In genomic region chr18:839224-840079, GRCh38 we compare ENCODE assay signal across 8 cellular contexts. TPM values are rescaled to one million over a fixed set of nuclear protein-coding genes. Genes with fewer than 3 reads are reported as not detected.
A peak's percentile ranks its signal among the peaks of the same experiment; 100 is the strongest.
DNase-seq lines count a peak whose midpoint lies in the region; ATAC-seq and TF ChIP-seq lines count a peak whose summit lies in the region.

No MANE protein-coding gene starts in this region.

- in situ Hi-C loops in ACHN (cut with HindIII; ENCODE audit: low pct_ligation_motif_present, low pct_unique_long_range_greater_than_20kb, low sequenced_read_pairs) (loop anchor here (25.0 kb wide), 1 partner anchor 102 kb away; no protein-coding TSS in a partner anchor), astrocyte of the cerebellum (cut with HindIII; ENCODE audit: low sequenced_read_pairs) (no loop called here)

- H3K4me1 ChIP-seq in spleen: peaks cover 0 to 31% (median 8%) of the 10 kb centered on the region in 6 donors

- TF ChIP-seq CTCF in astrocyte of the cerebellum (IDR thresholded peaks at IDR 0.05; ENCODE audit: low read depth, low read length, missing control alignments) (peak; percentile 99), spleen (IDR thresholded peaks at IDR 0.05 in 8 of 11, conservative IDR thresholded peaks at IDR 0.05 in 3 of 11) (peak; percentile 78 to 98 (median 96))

- H3K36me3 ChIP-seq in spleen: no peaks in the 10 kb centered on the region

- peak overlapping the region; percentile 16 to 89 (median 80) for H3K27ac ChIP-seq in spleen

- H3K27me3 ChIP-seq in spleen (replicated peaks in 1 of 7): peaks cover 0 to 20% (median 0%) of the 10 kb centered on the region in 7 donors

- intact Hi-C loops in spleen (cut with DNase I; ENCODE audit: low total_unique reads): loop anchor here (2.0 kb wide), 1 partner anchor 95 kb away; no protein-coding TSS in a partner anchor

- TF ChIP-seq POLR2A in spleen (IDR thresholded peaks at IDR 0.05): no peak

- H3K4me3 ChIP-seq in astrocyte of the cerebellum (ENCODE audit: low read depth, low read length) (no peak overlapping the region), spleen (no peak overlapping the region)

- peak; percentile 99 for ATAC-seq in GM18511 (IDR thresholded peaks at IDR 0.05; ENCODE audit: unreplicated experiment)
- peak; percentile 97 for ATAC-seq in HG02973 (IDR thresholded peaks at IDR 0.05; ENCODE audit: unreplicated experiment)

- WGBS in spleen, 5 donors: 16 to 23% (median 20%) methylated on average over 14 of the region's 14 CpGs

- DNase-seq in ACHN: peak; percentile 74
- DNase-seq in NCI-H2029 (lab: John Stamatoyannopoulos, UW): peak; percentile 44
- DNase-seq in T1000 (lab: John Stamatoyannopoulos, UW): peak; percentile 37
- DNase-seq in astrocyte of the cerebellum (ENCODE audit: low read depth): peak; percentile 60
- DNase-seq in iPS DF 19.7 (ENCODE audit: low read depth, low spot score): peak; percentile 63
- peak; percentile 94 for DNase-seq in spleen

- H3K9me3 ChIP-seq in spleen: no peaks in the 10 kb centered on the region

RNA-seq across cellular contexts. Expression of gene YES1, which starts 27.4 kb away (rescaled TPM):
- 100 to 1,000 TPM in 2 of 7 donors, 10 to 100 TPM in 5; 52.1 to 128 (median 97.1) TPM for total RNA-seq in spleen
- polyA plus RNA-seq in spleen: 10 to 100 TPM in 1 of 3 donors, 1 to 10 TPM in 2; 8.4 to 24.2 (median 9.3) TPM

Comparison
In these comparisons a context has a peak if more than half of its experiments do, and no peak if none do; other contexts are left out.
1. DNase-seq: peak in every context shown above with its lines; median percentile 94 in spleen; 74 in ACHN; 63 in iPS DF 19.7; 60 in astrocyte of the cerebellum; 44 in NCI-H2029; 37 in T1000.